ENCODE assay signal across 29 cellular contexts in the genomic region with DNA sequence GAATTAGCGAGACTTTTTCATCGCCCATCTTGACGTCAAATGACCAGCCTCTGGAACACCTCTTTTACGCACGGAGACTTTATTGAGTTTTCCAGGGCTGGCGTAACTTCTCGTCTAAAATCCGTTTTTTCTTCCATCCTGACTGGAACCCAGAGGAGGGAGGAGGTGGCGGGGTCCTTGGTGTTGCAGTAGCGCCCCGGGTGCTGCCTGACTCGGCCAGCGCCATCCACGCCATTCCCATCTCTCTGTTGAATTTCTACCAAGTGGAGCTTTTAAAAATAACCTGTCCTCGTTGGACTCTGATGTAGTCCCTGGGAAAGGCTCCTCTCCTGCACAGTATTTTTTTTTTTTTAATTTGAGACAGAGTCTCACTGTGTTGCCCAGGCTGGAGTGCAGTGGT.
"Had no signal": no experiment of that assay in that cellular context is flagged by ENCODE, and none has a peak within 500 bp of the region (broad histone marks: within the 10 kb centered on the region; RNA-seq: fewer than 3 reads in every experiment).

No MANE protein-coding gene starts in this region.

- H3K4me1 ChIP-seq: colonic mucosa, foreskin keratinocyte, gastrocnemius medialis had no signal

- H3K27ac Mint-ChIP-seq: dendritic cell treated with granulocyte-macrophage colony-stimulating factor and Interleukin-4, amounts not matched to agents 40 ng/mL and 50 ng/mL, for 4 days; effector memory CD8-positive, alpha-beta T cell; endodermal cell had no signal

- H3K9me3 Mint-ChIP-seq: effector memory CD8-positive, alpha-beta T cell; endodermal cell had no signal

- DNase-seq: colonic mucosa; cortex of kidney; dermis blood vessel endothelial cell; dorsolateral prefrontal cortex; effector CD4-positive, alpha-beta T cell; effector CD8-positive, alpha-beta T cell; effector memory CD4-positive, alpha-beta T cell; effector memory CD8-positive, alpha-beta T cell; endodermal cell; erythroblast; esophagus squamous epithelium; foreskin fibroblast; foreskin keratinocyte; foreskin melanocyte; gastrocnemius medialis; glutamatergic neuron; head of caudate nucleus; heart right ventricle had no signal

- FAIRE-seq: colon, endometrium, endothelial cell of umbilical vein had no signal

- H3K4me3 ChIP-seq: colonic mucosa, coronary artery, dorsolateral prefrontal cortex, esophagus muscularis mucosa, esophagus squamous epithelium, gastrocnemius medialis, gastroesophageal sphincter, heart left ventricle, heart right ventricle, hepatocyte had no signal

- H3K4me1 Mint-ChIP-seq: endodermal cell had no signal

- H3K27me3 Mint-ChIP-seq: dendritic cell treated with granulocyte-macrophage colony-stimulating factor and Interleukin-4, amounts not matched to agents 40 ng/mL and 50 ng/mL, for 4 days; effector memory CD8-positive, alpha-beta T cell had no signal

- H3K9me3 ChIP-seq: colonic mucosa, esophagus muscularis mucosa, esophagus squamous epithelium, gastrocnemius medialis, gastroesophageal sphincter, heart left ventricle had no signal

- ATAC-seq: effector memory CD8-positive, alpha-beta T cell; esophagus mucosa; foreskin keratinocyte; gastrocnemius medialis; gastroesophageal sphincter; heart left ventricle; heart right ventricle had no signal

- H3K27ac ChIP-seq: colonic mucosa, coronary artery, dorsolateral prefrontal cortex, epithelial cell of prostate, esophagus muscularis mucosa, esophagus squamous epithelium, foreskin keratinocyte, gastrocnemius medialis, gastroesophageal sphincter, heart left ventricle, heart right ventricle, hepatocyte had no signal

- H3K36me3 ChIP-seq: colonic mucosa, gastrocnemius medialis had no signal

- H2AFZ ChIP-seq: hepatocyte had no signal

- H3K4me3 Mint-ChIP-seq: dendritic cell treated with granulocyte-macrophage colony-stimulating factor and Interleukin-4, amounts not matched to agents 40 ng/mL and 50 ng/mL, for 4 days; effector memory CD8-positive, alpha-beta T cell; endodermal cell had no signal

- H3K79me2 ChIP-seq: hepatocyte had no signal

- H3K27me3 ChIP-seq: colonic mucosa, dorsolateral prefrontal cortex, esophagus muscularis mucosa, esophagus squamous epithelium, foreskin keratinocyte, gastrocnemius medialis, gastroesophageal sphincter, heart left ventricle, heart right ventricle, hepatocyte had no signal

- H3K4me2 ChIP-seq: hepatocyte had no signal
